ENCODE assay signal across 21 cellular contexts in the genomic region with DNA sequence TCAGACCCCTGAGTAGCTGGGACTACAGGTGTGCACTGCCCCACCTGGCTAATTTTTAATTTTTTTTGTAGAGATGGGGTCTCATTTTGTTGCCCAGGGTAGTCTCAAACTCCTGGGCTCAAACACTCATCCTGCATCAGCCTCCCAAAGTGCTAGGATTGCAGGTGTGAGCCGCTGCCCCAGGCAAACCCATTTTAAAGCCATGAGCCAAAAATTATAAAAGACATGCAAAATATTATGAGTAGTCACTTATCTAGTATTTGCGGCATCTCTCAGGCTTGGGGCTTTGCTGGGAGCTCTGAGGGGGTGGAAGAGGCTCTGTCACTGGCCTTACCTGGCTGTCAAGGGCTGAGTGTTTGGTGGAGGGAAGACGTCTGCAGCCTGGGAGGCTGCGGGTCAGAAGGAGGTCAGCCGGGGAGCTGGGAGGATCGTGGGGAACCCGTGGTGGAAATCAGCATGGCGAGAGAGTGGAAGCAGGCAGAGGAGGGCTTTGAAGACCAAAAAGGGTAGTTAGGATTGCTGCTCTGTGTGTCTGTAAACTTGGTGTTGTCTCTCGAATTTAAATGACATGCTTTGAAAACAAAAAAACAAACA.
DNase-seq lines count a peak whose midpoint lies in the region; ATAC-seq and TF ChIP-seq lines count a peak whose summit lies in the region.
"Had no signal": no experiment of that assay in that cellular context is flagged by ENCODE, and none has a peak within 500 bp of the region (broad histone marks: within the 10 kb centered on the region; RNA-seq: fewer than 3 reads in every experiment).

No MANE protein-coding gene starts in this region.

- H4K8ac ChIP-seq in trophoblast cell (ENCODE audit: low read depth, low read length), result no peak overlapping the region

- H3K79me1 ChIP-seq in trophoblast cell (ENCODE audit: low read length), result no peaks in the 10 kb centered on the region

- no peak overlapping the region for H3K4me3 Mint-ChIP-seq in endodermal cell
- H3K4me3 Mint-ChIP-seq: CD4-positive, CD25-positive, alpha-beta regulatory T cell had no signal

- H3K9me3 ChIP-seq in left ventricle myocardium inferior (replicated peaks) (no peaks in the 10 kb centered on the region), right cardiac atrium (ENCODE audit: control insufficient read depth, low read length) (no peaks in the 10 kb centered on the region), endodermal cell (ENCODE audit: control insufficient read depth, low read length) (no peaks in the 10 kb centered on the region), trophoblast cell (ENCODE audit: insufficient read depth, low read depth, low read length) (no peaks in the 10 kb centered on the region), upper lobe of right lung (no peaks in the 10 kb centered on the region)
- H3K9me3 ChIP-seq: A549, BE2C had no signal

- H3K36me3 ChIP-seq in left ventricle myocardium inferior (no peaks in the 10 kb centered on the region), endodermal cell (ENCODE audit: control insufficient read depth, insufficient read depth, low read length) (no peaks in the 10 kb centered on the region), trophoblast cell (ENCODE audit: control insufficient read depth in 1 of 2, insufficient read depth in 2 of 2, low read length in 2 of 2) (no peaks in the 10 kb centered on the region), upper lobe of right lung (no peaks in the 10 kb centered on the region)
- H3K36me3 ChIP-seq: BE2C had no signal

- H2BK5ac ChIP-seq in trophoblast cell (ENCODE audit: low read depth, low read length, poor library complexity), result no peak overlapping the region

- no peaks in the 10 kb centered on the region for H3K27me3 Mint-ChIP-seq in endodermal cell (ENCODE audit: insufficient read depth)
- H3K27me3 Mint-ChIP-seq: CD4-positive, CD25-positive, alpha-beta regulatory T cell had no signal

- ATAC-seq in right cardiac atrium (no peak), upper lobe of right lung (no peak), HG03095 (IDR thresholded peaks at IDR 0.05; ENCODE audit: unreplicated experiment) (no peak), GM18519 (IDR thresholded peaks at IDR 0.05; ENCODE audit: low FRiP score, unreplicated experiment) (no peak)
- ATAC-seq: A549 had no signal

- TF ChIP-seq CTCF in left ventricle myocardium inferior (IDR thresholded peaks at IDR 0.05; ENCODE audit: borderline replicate concordance), result no peak
- TF ChIP-seq CTCF in endodermal cell (conservative IDR thresholded peaks at IDR 0.05), result no peak
- no peak for TF ChIP-seq CTCF in upper lobe of right lung (IDR thresholded peaks at IDR 0.05)

- H3K4me1 Mint-ChIP-seq in endodermal cell, result peaks cover 31% of the 10 kb centered on the region

- no peaks in the 10 kb centered on the region for H3K79me2 ChIP-seq in trophoblast cell (ENCODE audit: control insufficient read depth, insufficient read depth, low read length, poor library complexity)

- no peak overlapping the region for H3K23ac ChIP-seq in trophoblast cell (ENCODE audit: low read length)

- H3K9me3 Mint-ChIP-seq in endodermal cell, result no peaks in the 10 kb centered on the region

- no peak overlapping the region for H3K18ac ChIP-seq in trophoblast cell (ENCODE audit: low read length)

- H3K36me3 Mint-ChIP-seq in endodermal cell (ENCODE audit: low read depth), result no peaks in the 10 kb centered on the region
- H3K36me3 Mint-ChIP-seq: CD4-positive, CD25-positive, alpha-beta regulatory T cell had no signal

- no peak overlapping the region for H4K12ac ChIP-seq in trophoblast cell (ENCODE audit: low read depth, low read length)

- H3K4me3 ChIP-seq in left ventricle myocardium inferior (no peak overlapping the region), right cardiac atrium (ENCODE audit: low read length) (no peak overlapping the region), endodermal cell (ENCODE audit: low read length) (no peak overlapping the region), trophoblast cell (ENCODE audit: low read depth, low read length) (no peak overlapping the region), upper lobe of right lung (no peak overlapping the region)
- H3K4me3 ChIP-seq: A549 had no signal

- no peak overlapping the region for H3K4ac ChIP-seq in trophoblast cell (ENCODE audit: low read depth, low read length)

- no peak overlapping the region for H3K4me2 ChIP-seq in trophoblast cell (ENCODE audit: low read length)
- H3K4me2 ChIP-seq: A549 had no signal

- peak overlapping the region; percentile 4 for H3K27ac Mint-ChIP-seq in endodermal cell

- H2AFZ ChIP-seq in trophoblast cell (ENCODE audit: insufficient read depth, low read length, poor library complexity), result no peak overlapping the region

- H2BK120ac ChIP-seq in trophoblast cell (ENCODE audit: insufficient read depth, low read length, poor library complexity), result no peak overlapping the region

- no peak for DNase-seq in left ventricle myocardium inferior
- no peak for DNase-seq in right cardiac atrium
- no peak for DNase-seq in endodermal cell
- DNase-seq in trophoblast cell, result peak; percentile 65 to 86
- DNase-seq in upper lobe of right lung, result peak; percentile 31
- DNase-seq in NK-92 (lab: John Stamatoyannopoulos, UW; ENCODE audit: unreplicated experiment), result no peak
- DNase-seq: BE2C; CD4-positive, CD25-positive, alpha-beta regulatory T cell; COR-L47; DMS79 treated with DMSO at 0.1 percent for 48 hours; HCEC 1CT; KG1; NCI-H1092 treated with DMSO at 0.1 percent for 48 hours; NCI-H146; NCI-H2029; NCI-H345; NCI-H524; NCI-H774 had no signal

- H3K27ac ChIP-seq in left ventricle myocardium inferior (replicated peaks), result peak overlapping the region; percentile 74
- H3K27ac ChIP-seq in right cardiac atrium (ENCODE audit: low read length), result no peak overlapping the region
- H3K27ac ChIP-seq in endodermal cell (ENCODE audit: low read depth, low read length), result no peak overlapping the region
- H3K27ac ChIP-seq in trophoblast cell (ENCODE audit: low read depth, low read length), result no peak overlapping the region
- H3K27ac ChIP-seq in upper lobe of right lung, result no peak overlapping the region
- H3K27ac ChIP-seq: A549 had no signal

- intact Hi-C loops in left ventricle myocardium inferior (cut with micrococcal nuclease), result no loop called here
- intact Hi-C loops in right cardiac atrium (cut with DNase I), result no loop called here
- intact Hi-C loops in upper lobe of right lung (cut with DNase I), result no loop called here

- no peak overlapping the region for H3K9ac ChIP-seq in endodermal cell (ENCODE audit: extremely low read depth, low read length, poor library complexity, severe bottlenecking)
- H3K9ac ChIP-seq in trophoblast cell (ENCODE audit: low read length), result no peak overlapping the region

- 80% methylated on average over 9 of the region's 9 CpGs for whole genome bisulfite sequencing in right cardiac atrium
- 70% methylated on average over 3 to 9 of the region's 9 CpGs for WGBS in endodermal cell (ENCODE audit: insufficient coverage in 1 of 2, insufficient read length in 1 of 2), 2 experiments
- no CpG with 5 or more reads among the region's 9 CpGs for WGBS in trophoblast cell (ENCODE audit: extremely low coverage, insufficient coverage, insufficient read length)

- H2AK5ac ChIP-seq in trophoblast cell (ENCODE audit: low read length), result no peak overlapping the region

- H3K27me3 ChIP-seq in left ventricle myocardium inferior (ENCODE audit: low read depth) (no peaks in the 10 kb centered on the region), right cardiac atrium (ENCODE audit: control insufficient read depth, insufficient read depth) (no peaks in the 10 kb centered on the region), endodermal cell (ENCODE audit: control insufficient read depth, insufficient read depth, low read length, poor library complexity, severe bottlenecking) (no peaks in the 10 kb centered on the region), trophoblast cell (ENCODE audit: insufficient read depth, low read length) (no peaks in the 10 kb centered on the region), upper lobe of right lung (no peaks in the 10 kb centered on the region)
- H3K27me3 ChIP-seq: BE2C had no signal

- H4K91ac ChIP-seq in trophoblast cell (ENCODE audit: low read depth, low read length), result no peak overlapping the region

- H2BK12ac ChIP-seq in trophoblast cell (ENCODE audit: low read length), result no peak overlapping the region

- H3K4me1 ChIP-seq in left ventricle myocardium inferior (peaks cover 52% of the 10 kb centered on the region), right cardiac atrium (ENCODE audit: control insufficient read depth, insufficient read depth, low read length) (peaks cover 4% of the 10 kb centered on the region), endodermal cell (ENCODE audit: control insufficient read depth, insufficient read depth, low read length) (peaks cover 12% of the 10 kb centered on the region), trophoblast cell (ENCODE audit: control insufficient read depth in 1 of 2, insufficient read depth in 2 of 2, low read length in 2 of 2) (no peaks in the 10 kb centered on the region), upper lobe of right lung (no peaks in the 10 kb centered on the region)
- H3K4me1 ChIP-seq: A549 had no signal

- no peak overlapping the region for H3K14ac ChIP-seq in trophoblast cell (ENCODE audit: low read length)

Comparison
In these comparisons a context has a peak if more than half of its experiments do, and no peak if none do; other contexts are left out.
1. DNase-seq: peak in trophoblast cell (2 of 2) and upper lobe of right lung (single experiment); none in left ventricle myocardium inferior (single experiment), right cardiac atrium (0 of 3), endodermal cell (single experiment) and NK-92 (single experiment).